23 cellular contexts compared by ENCODE assay signal in genomic region chr2:197277726-197278259, GRCh38. TPM values are rescaled to one million over a fixed set of nuclear protein-coding genes. Genes with fewer than 3 reads are reported as not detected.
DNase-seq lines count a peak whose midpoint lies in the region; ATAC-seq and TF ChIP-seq lines count a peak whose summit lies in the region.
"Had no signal": no experiment of that assay in that cellular context is flagged by ENCODE, and none has a peak within 500 bp of the region (broad histone marks: within the 10 kb centered on the region; RNA-seq: fewer than 3 reads in every experiment).

No MANE protein-coding gene starts in this region.

- no peak for DNase-seq in T-helper 2 cell treated with Interferon-gamma antibody and Interleukin-4, amounts not matched to agents 5 μg/mL and 100 μg/mL, for 36 hours (ENCODE audit: low spot score)
- no peak for DNase-seq in T-helper 2 cell
- DNase-seq in CD8-positive, alpha-beta T cell: no peak
- no peak for DNase-seq in natural killer cell treated with Interleukin-12 subunit alpha and Interleukin-12 subunit beta and Interleukin-15 and Interleukin-18, amount 100 ng/mL, for 72 hours (ENCODE audit: low spot score)
- no peak for DNase-seq in right lobe of liver
- DNase-seq in tibial artery: no peak
- no peak for DNase-seq in GM13977 (ENCODE audit: low spot score)
- DNase-seq: activated CD4-positive, alpha-beta T cell treated with anti-CD3 and anti-CD28 coated beads, Interleukin-2, amount 50 U/mL, for 4 hours; AML-193; Caco-2; endodermal cell; esophagus squamous epithelium; gastrocnemius medialis; islet precursor cell; Karpas-422; NCI-H1930; NCI-H2227 treated with DMSO at 0.1 percent for 48 hours; NCI-H82; nucleus accumbens; stimulated activated naive CD4-positive, alpha-beta T cell treated with Interleukin-2 at 50 U/mL for 16 hours had no signal

- TF ChIP-seq CTCF in CD8-positive, alpha-beta T cell (IDR thresholded peaks at IDR 0.05): no peak
- no peak for TF ChIP-seq CTCF in right lobe of liver (IDR thresholded peaks at IDR 0.05)
- no peak for TF ChIP-seq CTCF in tibial artery (IDR thresholded peaks at IDR 0.05)
- no peak for TF ChIP-seq CTCF in GM13977 (IDR thresholded peaks at IDR 0.05; ENCODE audit: extremely low read depth, insufficient read depth, missing control alignments)

- ATAC-seq in CD8-positive, alpha-beta T cell: no peak
- ATAC-seq in natural killer cell treated with Interleukin-12 subunit alpha and Interleukin-12 subunit beta and Interleukin-15 and Interleukin-18, amount 100 ng/mL, for 72 hours: no peak
- ATAC-seq in right lobe of liver: no peak
- ATAC-seq: gastrocnemius medialis had no signal

- no peaks in the 10 kb centered on the region for H3K27me3 ChIP-seq in CD8-positive, alpha-beta T cell (ENCODE audit: insufficient read depth, low read length)
- H3K27me3 ChIP-seq in right lobe of liver (no peaks in the 10 kb centered on the region), tibial artery (no peaks in the 10 kb centered on the region)
- H3K27me3 ChIP-seq: esophagus squamous epithelium, gastrocnemius medialis, tibial nerve had no signal

- POLR2A ChIA-PET in CD8-positive, alpha-beta T cell (lab: Charles Lee): interaction anchor here (0.6 to 1.7 kb wide), 9 partner anchors 10 to 79 kb away, joined by 3 to 7 read pairs (median 4); partner anchors contain the start of gene ANKRD44

- no peak overlapping the region for H3K4me3 Mint-ChIP-seq in T-helper 2 cell treated with Interferon-gamma antibody and Interleukin-4, amounts not matched to agents 5 μg/mL and 100 μg/mL, for 36 hours
- peak overlapping the region; percentile 20 for H3K4me3 Mint-ChIP-seq in CD8-positive, alpha-beta T cell
- peak overlapping the region; percentile 8 for H3K4me3 Mint-ChIP-seq in activated naive CD8-positive, alpha-beta T cell
- H3K4me3 Mint-ChIP-seq in natural killer cell treated with Interleukin-12 subunit alpha and Interleukin-12 subunit beta and Interleukin-15 and Interleukin-18, amount 100 ng/mL, for 72 hours: peak overlapping the region; percentile 37
- H3K4me3 Mint-ChIP-seq: endodermal cell had no signal

- CTCF ChIA-PET in CD8-positive, alpha-beta T cell (lab: Charles Lee): interaction anchor here (0.8 to 1.5 kb wide), 5 partner anchors 16 to 86 kb away, joined by 3 to 4 read pairs (median 3); no protein-coding TSS in a partner anchor

- no peaks in the 10 kb centered on the region for H3K36me3 ChIP-seq in CD8-positive, alpha-beta T cell (ENCODE audit: insufficient read depth, low read length)
- H3K36me3 ChIP-seq in right lobe of liver (no peaks in the 10 kb centered on the region), tibial artery (no peaks in the 10 kb centered on the region)
- H3K36me3 ChIP-seq: esophagus squamous epithelium, gastrocnemius medialis, tibial nerve had no signal

- intact Hi-C loops in CD8-positive, alpha-beta T cell (cut with DNase I, micrococcal nuclease): loop anchor here in 1 of 2 experiments (2.0 kb wide), 1 partner anchor 17 kb away; no protein-coding TSS in a partner anchor
- intact Hi-C loops in right lobe of liver (cut with DNase I): no loop called here
- intact Hi-C loops in tibial artery (cut with DNase I; ENCODE audit: low total_unique reads): no loop called here

- H3K36me3 Mint-ChIP-seq in T-helper 2 cell treated with Interferon-gamma antibody and Interleukin-4, amounts not matched to agents 5 μg/mL and 100 μg/mL, for 36 hours (ENCODE audit: low read depth): peaks cover 39% of the 10 kb centered on the region
- H3K36me3 Mint-ChIP-seq in CD8-positive, alpha-beta T cell: peaks cover 40% of the 10 kb centered on the region
- H3K36me3 Mint-ChIP-seq in activated naive CD8-positive, alpha-beta T cell: peaks cover 6% of the 10 kb centered on the region
- H3K36me3 Mint-ChIP-seq in natural killer cell treated with Interleukin-12 subunit alpha and Interleukin-12 subunit beta and Interleukin-15 and Interleukin-18, amount 100 ng/mL, for 72 hours: peaks cover 15% of the 10 kb centered on the region

- no peaks in the 10 kb centered on the region for H3K9me3 ChIP-seq in CD8-positive, alpha-beta T cell (ENCODE audit: low read length)
- H3K9me3 ChIP-seq in right lobe of liver: no peaks in the 10 kb centered on the region
- H3K9me3 ChIP-seq in tibial artery: no peaks in the 10 kb centered on the region
- H3K9me3 ChIP-seq: Caco-2, esophagus squamous epithelium, gastrocnemius medialis, tibial nerve had no signal

- no peak overlapping the region for H3K4me3 ChIP-seq in CD8-positive, alpha-beta T cell (ENCODE audit: low read depth, low read length)
- no peak overlapping the region for H3K4me3 ChIP-seq in right lobe of liver
- no peak overlapping the region for H3K4me3 ChIP-seq in tibial artery
- H3K4me3 ChIP-seq: esophagus squamous epithelium, gastrocnemius medialis, smooth muscle cell, tibial nerve had no signal

- 79% methylated on average over 6 of the region's 6 CpGs for WGBS in right lobe of liver (ENCODE audit: insufficient coverage, low coverage, low lambda C conversion rate, missing lambda C conversion rate)

- H3K27ac ChIP-seq in CD8-positive, alpha-beta T cell (ENCODE audit: low read depth, low read length): no peak overlapping the region
- H3K27ac ChIP-seq in right lobe of liver (no peak overlapping the region), tibial artery (no peak overlapping the region)
- H3K27ac ChIP-seq: esophagus squamous epithelium, gastrocnemius medialis, tibial nerve had no signal

- in situ Hi-C loops in GM13977 (cut with MboI; ENCODE audit: low pct_unique_long_range_greater_than_20kb, low sequenced_read_pairs, unreplicated experiment): no loop called here

- no peaks in the 10 kb centered on the region for H3K27me3 Mint-ChIP-seq in T-helper 2 cell treated with Interferon-gamma antibody and Interleukin-4, amounts not matched to agents 5 μg/mL and 100 μg/mL, for 36 hours (ENCODE audit: low read depth)
- no peaks in the 10 kb centered on the region for H3K27me3 Mint-ChIP-seq in CD8-positive, alpha-beta T cell (ENCODE audit: low read depth)
- no peaks in the 10 kb centered on the region for H3K27me3 Mint-ChIP-seq in activated naive CD8-positive, alpha-beta T cell
- no peaks in the 10 kb centered on the region for H3K27me3 Mint-ChIP-seq in natural killer cell treated with Interleukin-12 subunit alpha and Interleukin-12 subunit beta and Interleukin-15 and Interleukin-18, amount 100 ng/mL, for 72 hours

- H3K4me1 Mint-ChIP-seq in T-helper 2 cell treated with Interferon-gamma antibody and Interleukin-4, amounts not matched to agents 5 μg/mL and 100 μg/mL, for 36 hours (ENCODE audit: low read depth): peaks cover 67% of the 10 kb centered on the region
- peaks cover 90% of the 10 kb centered on the region for H3K4me1 Mint-ChIP-seq in CD8-positive, alpha-beta T cell (ENCODE audit: low read depth)
- peaks cover 85% of the 10 kb centered on the region for H3K4me1 Mint-ChIP-seq in activated naive CD8-positive, alpha-beta T cell (ENCODE audit: low read depth)
- H3K4me1 Mint-ChIP-seq in natural killer cell treated with Interleukin-12 subunit alpha and Interleukin-12 subunit beta and Interleukin-15 and Interleukin-18, amount 100 ng/mL, for 72 hours (ENCODE audit: low read depth in 2 of 2): peaks cover 71 to 78% of the 10 kb centered on the region in 2 donors

- no peaks in the 10 kb centered on the region for H3K9me3 Mint-ChIP-seq in T-helper 2 cell treated with Interferon-gamma antibody and Interleukin-4, amounts not matched to agents 5 μg/mL and 100 μg/mL, for 36 hours
- no peaks in the 10 kb centered on the region for H3K9me3 Mint-ChIP-seq in CD8-positive, alpha-beta T cell
- H3K9me3 Mint-ChIP-seq in activated naive CD8-positive, alpha-beta T cell (ENCODE audit: low read depth): no peaks in the 10 kb centered on the region
- H3K9me3 Mint-ChIP-seq in natural killer cell treated with Interleukin-12 subunit alpha and Interleukin-12 subunit beta and Interleukin-15 and Interleukin-18, amount 100 ng/mL, for 72 hours: peaks cover 5% of the 10 kb centered on the region
- H3K9me3 Mint-ChIP-seq: endodermal cell had no signal

- H3K27ac Mint-ChIP-seq in T-helper 2 cell treated with Interferon-gamma antibody and Interleukin-4, amounts not matched to agents 5 μg/mL and 100 μg/mL, for 36 hours: peak overlapping the region; percentile 41
- H3K27ac Mint-ChIP-seq in CD8-positive, alpha-beta T cell: peak overlapping the region; percentile 90
- peak overlapping the region; percentile 87 for H3K27ac Mint-ChIP-seq in activated naive CD8-positive, alpha-beta T cell
- peak overlapping the region; percentile 80 to 92 for H3K27ac Mint-ChIP-seq in natural killer cell treated with Interleukin-12 subunit alpha and Interleukin-12 subunit beta and Interleukin-15 and Interleukin-18, amount 100 ng/mL, for 72 hours
- H3K27ac Mint-ChIP-seq: endodermal cell had no signal

- H3K4me1 ChIP-seq in CD8-positive, alpha-beta T cell (ENCODE audit: insufficient read depth, low read length): peaks cover 82% of the 10 kb centered on the region
- H3K4me1 ChIP-seq in right lobe of liver (no peaks in the 10 kb centered on the region), tibial artery (peaks cover 0 to 14% (median 2%) of the 10 kb centered on the region in 4 donors)
- H3K4me1 ChIP-seq: Caco-2 had no signal

- no peak for TF ChIP-seq POLR2A in right lobe of liver (IDR thresholded peaks at IDR 0.05)

RNA-seq across cellular contexts. Expression of gene ANKRD44, which starts 32.8 kb away (rescaled TPM):
- total RNA-seq in CD8-positive, alpha-beta T cell: 100 to 1,000 TPM; 113 to 115 TPM
- 100 to 1,000 TPM; 307 to 413 TPM for total RNA-seq in natural killer cell treated with Interleukin-12 subunit alpha and Interleukin-12 subunit beta and Interleukin-15 and Interleukin-18, amount 100 ng/mL, for 72 hours
- 10 to 100 TPM in 4 of 6 experiments, 1 to 10 TPM in 2; 7.9 to 19.5 (median 13.3) TPM for total RNA-seq in right lobe of liver

Comparison
In these comparisons a context has a peak if more than half of its experiments do, and no peak if none do; other contexts are left out.
1. RNA of gene ANKRD44, which starts 32.8 kb away (total RNA-seq): 307 to 413 TPM in natural killer cell treated with Interleukin-12 subunit alpha and Interleukin-12 subunit beta and Interleukin-15 and Interleukin-18, amount 100 ng/mL, for 72 hours and 113 to 115 TPM in CD8-positive, alpha-beta T cell; 7.9 to 19.5 TPM in right lobe of liver; every median in the first group is over 4 times any median in the second.
2. Peak in every context shown above with its lines, with median percentiles within 50 percentile points of each other: H3K27ac Mint-ChIP-seq.